8 cellular contexts compared by ENCODE assay signal in genomic region chr4:152780267-152780811, GRCh38. TPM values are rescaled to one million over a fixed set of nuclear protein-coding genes. Genes with fewer than 3 reads are reported as not detected.
DNase-seq lines count a peak whose midpoint lies in the region; ATAC-seq and TF ChIP-seq lines count a peak whose summit lies in the region.

No MANE protein-coding gene starts in this region.

- peaks cover 46% of the 10 kb centered on the region for H3K4me1 Mint-ChIP-seq in activated CD4-positive, alpha-beta T cell treated with anti-CD3 and anti-CD28 coated beads for 36 hours

- 5 to 18% (median 10%) methylated on average over 16 of the region's 16 CpGs for WGBS in spleen, 5 donors

- peak overlapping the region; percentile 71 for H3K9ac ChIP-seq in HUES6 (ENCODE audit: low read length)

- H3K9me3 ChIP-seq in HUES6 (ENCODE audit: control insufficient read depth, insufficient read depth, low read depth, low read length) (no peaks in the 10 kb centered on the region), spleen (no peaks in the 10 kb centered on the region)

- H3K36me3 ChIP-seq in HUES6 (ENCODE audit: control insufficient read depth, insufficient read depth, low read length) (peaks cover 5% of the 10 kb centered on the region; the same call in 1 of the 2 replicates), spleen (peaks cover 0 to 5% (median 0%) of the 10 kb centered on the region in 6 donors)

- intact Hi-C loops in activated CD4-positive, alpha-beta T cell treated with anti-CD3 and anti-CD28 coated beads for 36 hours (cut with DNase I, micrococcal nuclease), result loop anchor here in 1 of 2 experiments (1.0 to 5.0 kb wide), 2 partner anchors 27 to 1763 kb away; partner anchors contain the start of gene LRBA
- intact Hi-C loops in spleen (cut with DNase I; ENCODE audit: low total_unique reads), result no loop called here

- peaks cover 5% of the 10 kb centered on the region for H3K27me3 Mint-ChIP-seq in activated CD4-positive, alpha-beta T cell treated with anti-CD3 and anti-CD28 coated beads for 36 hours

- DNase-seq in activated CD4-positive, alpha-beta T cell treated with anti-CD3 and anti-CD28 coated beads for 36 hours, result no peak
- no peak for DNase-seq in activated CD4-positive, alpha-beta T cell treated with anti-CD3 and anti-CD28 coated beads for 48 hours
- DNase-seq in iPS-NIHi11 (ENCODE audit: low spot score) (peak; percentile 12), spleen (no peak), SKM-1 (lab: John Stamatoyannopoulos, UW; ENCODE audit: unreplicated experiment) (no peak)

- no peaks in the 10 kb centered on the region for H3K27me3 ChIP-seq in HUES6 (ENCODE audit: control insufficient read depth, insufficient read depth, low read length)
- H3K27me3 ChIP-seq in spleen (replicated peaks in 1 of 7), result no peaks in the 10 kb centered on the region

- peaks cover 2% of the 10 kb centered on the region for H3K36me3 Mint-ChIP-seq in activated CD4-positive, alpha-beta T cell treated with anti-CD3 and anti-CD28 coated beads for 36 hours (ENCODE audit: low read depth)

- H3K27ac ChIP-seq in HUES6 (ENCODE audit: low read depth, low read length) (no peak overlapping the region; the same call in 1 of the 2 replicates), angular gyrus (ENCODE audit: low read depth, low read length) (peak overlapping the region; percentile 85), spleen (peak overlapping the region; percentile 59 to 90 (median 88))

- H3K27ac Mint-ChIP-seq in activated CD4-positive, alpha-beta T cell treated with anti-CD3 and anti-CD28 coated beads for 36 hours, result peak overlapping the region; percentile 94

- peak; percentile 61 for ATAC-seq in activated CD4-positive, alpha-beta T cell treated with anti-CD3 and anti-CD28 coated beads for 36 hours
- no peak for ATAC-seq in GM18520 (IDR thresholded peaks at IDR 0.05; ENCODE audit: unreplicated experiment)

- H3K4me3 ChIP-seq in HUES6 (ENCODE audit: low read depth, low read length) (peak overlapping the region; percentile 95), spleen (peak overlapping the region; percentile 56 to 88 (median 84))

- H3K4me1 ChIP-seq in HUES6 (ENCODE audit: control insufficient read depth, insufficient read depth, low read length) (peaks cover 10% of the 10 kb centered on the region), spleen (peaks cover 7 to 67% (median 43%) of the 10 kb centered on the region in 6 donors)

- TF ChIP-seq CTCF in spleen (IDR thresholded peaks at IDR 0.05 in 8 of 11, conservative IDR thresholded peaks at IDR 0.05 in 3 of 11), result no peak

- CTCF ChIA-PET in activated CD4-positive, alpha-beta T cell treated with anti-CD3 and anti-CD28 coated beads for 36 hours (lab: Charles Lee), result interaction anchor here (1.5 kb wide), 1 partner anchor 8 kb away, joined by 4 read pairs; no protein-coding TSS in a partner anchor

- TF ChIP-seq POLR2A in spleen (IDR thresholded peaks at IDR 0.05), result no peak

- H3K9me3 Mint-ChIP-seq in activated CD4-positive, alpha-beta T cell treated with anti-CD3 and anti-CD28 coated beads for 36 hours (ENCODE audit: low read depth), result no peaks in the 10 kb centered on the region

- H3K4me3 Mint-ChIP-seq in activated CD4-positive, alpha-beta T cell treated with anti-CD3 and anti-CD28 coated beads for 36 hours, result peak overlapping the region; percentile 96

- POLR2A ChIA-PET in activated CD4-positive, alpha-beta T cell treated with anti-CD3 and anti-CD28 coated beads for 36 hours (lab: Charles Lee), result interaction anchor here (1.1 to 1.5 kb wide), 2 partner anchors 244 to 451 kb away, joined by 3 to 6 read pairs; partner anchors contain the start of gene FBXW7

RNA-seq across cellular contexts. Expression of gene ARFIP1, which starts 0.6 kb away (rescaled TPM):
- 10 to 100 TPM in 1 of 2 experiments, 1 to 10 TPM in 1; 8.4 to 10.5 TPM for total RNA-seq in activated CD4-positive, alpha-beta T cell treated with anti-CD3 and anti-CD28 coated beads for 36 hours
- 10 to 100 TPM; 21.2 to 35.0 (median 28.8) TPM for total RNA-seq in spleen
- 10 to 100 TPM; 13.9 to 19.0 (median 15.3) TPM for polyA plus RNA-seq in spleen

RNA-seq across cellular contexts. Expression of gene TIGD4, which starts 0.8 kb away (rescaled TPM):
- total RNA-seq in activated CD4-positive, alpha-beta T cell treated with anti-CD3 and anti-CD28 coated beads for 36 hours, result under 1 TPM; 0.27 to 0.28 TPM
- total RNA-seq in spleen, result under 1 TPM in 6 of 7 donors, not detected in 1; 0.13 to 0.68 (median 0.41) TPM
- under 1 TPM in 2 of 3 donors, not detected in 1; 0.09 to 0.10 TPM for polyA plus RNA-seq in spleen
